ENCODE assay signal across 25 cellular contexts in the genomic region with DNA sequence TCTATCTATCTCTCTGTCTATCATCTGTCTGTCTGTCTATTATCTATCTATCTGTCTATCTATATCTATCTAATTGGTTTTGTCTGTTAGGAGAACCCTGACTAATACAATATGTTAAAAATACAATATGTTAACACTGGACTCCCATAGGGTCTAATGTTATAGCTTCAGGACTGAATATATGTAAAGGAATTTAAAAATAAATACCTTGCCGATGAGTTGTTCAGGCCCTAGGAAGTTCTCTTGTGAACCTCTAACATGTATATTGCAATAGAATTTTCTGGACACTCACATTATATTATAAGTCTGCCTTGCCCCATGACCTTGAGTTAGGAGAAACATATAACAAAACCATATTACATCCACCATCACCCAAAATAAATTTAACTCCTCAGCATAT.
"Had no signal": no experiment of that assay in that cellular context is flagged by ENCODE, and none has a peak within 500 bp of the region (broad histone marks: within the 10 kb centered on the region; RNA-seq: fewer than 3 reads in every experiment).

No MANE protein-coding gene starts in this region.

- H3K4me1 Mint-ChIP-seq: endodermal cell; memory B cell; natural killer cell; stimulated activated naive CD8-positive, alpha-beta T cell treated with anti-CD3 and anti-CD28 coated beads, Interleukin-15, amount 100 ng/mL, for 72 hours had no signal

- DNase-seq: colonic mucosa; effector CD8-positive, alpha-beta T cell; endodermal cell; foreskin fibroblast; heart left ventricle; kidney; natural killer cell; occipital lobe; pancreas; right lobe of liver; small intestine; stimulated activated CD4-positive, alpha-beta T cell treated with anti-CD3 and anti-CD28 coated beads, Interleukin-15, amount 100 ng/mL, for 24 hours; stimulated activated CD4-positive, alpha-beta T cell treated with anti-CD3 and anti-CD28 coated beads, Interleukin-2, amount 100 ng/mL, for 48 hours; stimulated activated naive CD4-positive, alpha-beta T cell; stimulated activated naive CD8-positive, alpha-beta T cell treated with anti-CD3 and anti-CD28 coated beads, Interleukin-15, amount 100 ng/mL, for 72 hours had no signal

- H3K4me2 ChIP-seq: hepatocyte had no signal

- H3K36me3 Mint-ChIP-seq: memory B cell, type B pancreatic cell had no signal

- H3K4me1 ChIP-seq: colonic mucosa, gastroesophageal sphincter, heart left ventricle, suprapubic skin had no signal

- H3K79me2 ChIP-seq: hepatocyte had no signal

- H2AFZ ChIP-seq: hepatocyte had no signal

- H3K27ac Mint-ChIP-seq: dendritic cell treated with granulocyte-macrophage colony-stimulating factor and Interleukin-4, amounts not matched to agents 40 ng/mL and 50 ng/mL, for 4 days; endodermal cell; memory B cell; natural killer cell; progenitor cell of endocrine pancreas; stimulated activated naive CD8-positive, alpha-beta T cell treated with anti-CD3 and anti-CD28 coated beads, Interleukin-15, amount 100 ng/mL, for 72 hours; type B pancreatic cell had no signal

- H3K27me3 ChIP-seq: colonic mucosa, gastroesophageal sphincter, heart left ventricle, hepatocyte, pancreas, right lobe of liver, suprapubic skin had no signal

- H3K4me3 Mint-ChIP-seq: dendritic cell treated with granulocyte-macrophage colony-stimulating factor and Interleukin-4, amounts not matched to agents 40 ng/mL and 50 ng/mL, for 4 days; endodermal cell; memory B cell; natural killer cell; stimulated activated naive CD8-positive, alpha-beta T cell treated with anti-CD3 and anti-CD28 coated beads, Interleukin-15, amount 100 ng/mL, for 72 hours; type B pancreatic cell had no signal

- H3K27ac ChIP-seq: colonic mucosa, gastroesophageal sphincter, heart left ventricle, hepatocyte, pancreas, right lobe of liver, suprapubic skin had no signal

- ATAC-seq: esophagus mucosa; gastroesophageal sphincter; heart left ventricle; left lobe of liver; natural killer cell; pancreas; right lobe of liver; stimulated activated naive CD8-positive, alpha-beta T cell treated with anti-CD3 and anti-CD28 coated beads, Interleukin-15, amount 100 ng/mL, for 72 hours had no signal

- H3K9me3 ChIP-seq: colonic mucosa, pancreas, right lobe of liver, suprapubic skin had no signal

- H3K27me3 Mint-ChIP-seq: dendritic cell treated with granulocyte-macrophage colony-stimulating factor and Interleukin-4, amounts not matched to agents 40 ng/mL and 50 ng/mL, for 4 days; memory B cell; progenitor cell of endocrine pancreas; stimulated activated naive CD8-positive, alpha-beta T cell treated with anti-CD3 and anti-CD28 coated beads, Interleukin-15, amount 100 ng/mL, for 72 hours; type B pancreatic cell had no signal

- H3K4me3 ChIP-seq: colonic mucosa, gastroesophageal sphincter, heart left ventricle, hepatocyte, lung, pancreas, right lobe of liver, suprapubic skin had no signal

- H3K36me3 ChIP-seq: colonic mucosa, gastroesophageal sphincter, heart left ventricle, pancreas, right lobe of liver, suprapubic skin had no signal
